Comparison of ENCODE assay signal across 1 cellular context in the genomic region with DNA sequence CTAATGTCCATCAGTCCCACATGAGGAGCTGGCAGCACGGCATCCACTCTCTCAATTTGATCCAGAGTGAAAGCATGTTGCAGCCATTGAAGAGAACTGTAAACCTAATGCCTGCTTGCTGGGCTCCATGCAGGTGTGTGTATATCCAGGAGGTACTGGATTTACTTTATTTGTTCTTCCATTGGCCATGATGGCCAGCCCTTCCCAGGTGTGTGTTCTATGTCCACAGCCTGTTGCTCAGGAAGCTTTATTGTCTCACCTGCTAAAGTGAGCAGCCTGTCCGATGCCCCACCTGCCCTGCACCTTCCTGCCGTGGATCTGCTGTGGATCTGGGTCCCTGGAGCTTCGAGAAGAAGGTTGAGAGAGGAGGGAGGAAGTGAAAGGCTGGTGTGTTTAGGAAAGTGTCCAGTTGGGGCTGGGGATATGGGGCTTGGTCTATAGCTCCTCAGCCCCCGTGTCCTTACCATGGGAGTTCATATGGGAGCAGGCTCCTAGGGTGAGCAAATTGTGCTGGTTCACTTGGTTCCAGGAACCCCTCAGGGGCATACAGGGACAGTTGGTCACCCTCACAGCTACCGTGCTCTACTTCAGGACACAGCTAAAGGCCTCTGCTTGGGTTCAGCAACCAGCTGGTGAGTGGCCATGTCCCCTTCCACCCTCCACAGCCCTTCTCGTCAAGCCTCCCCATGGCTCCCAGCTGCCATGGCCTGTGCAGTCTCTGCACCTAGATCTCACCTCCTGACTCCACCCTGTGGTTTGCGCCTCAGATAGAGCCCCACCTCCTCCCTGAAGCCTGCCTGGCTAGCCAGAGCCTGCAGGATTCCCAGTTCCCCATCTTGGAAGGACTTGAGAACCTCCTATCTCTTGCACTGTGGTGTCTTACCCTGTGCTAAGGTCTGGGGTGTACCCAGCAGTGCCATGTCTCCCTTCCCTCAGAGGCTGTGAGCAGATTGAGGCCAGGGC.
TF ChIP-seq lines count a peak whose summit lies in the region.

No MANE protein-coding gene starts in this region.

TF ChIP-seq in K562, 482 proteins besides CTCF, POLR2A, EP300 and RAD21:
- TF ChIP-seq GMEB1 (CRISPR knock-in tag; IDR thresholded peaks at IDR 0.05) (no peak), ZNF764 (CRISPR knock-in tag; IDR thresholded peaks at IDR 0.05; ENCODE audit: low read depth) (no peak), NCOA4 (IDR thresholded peaks at IDR 0.05; ENCODE audit: partially characterized antibody) (no peak), ZFP36 (IDR thresholded peaks at IDR 0.05; ENCODE audit: low read depth, low read length, partially characterized antibody) (peak; percentile 59), CCNT2 (IDR thresholded peaks at IDR 0.05; ENCODE audit: borderline replicate concordance, extremely low read depth, insufficient read length, low read depth, low read length) (no peak), CC2D1A (IDR thresholded peaks at IDR 0.05) (no peak), POLR2AphosphoS2 (IDR thresholded peaks at IDR 0.05; ENCODE audit: low read length) (no peak), ZNF280A (IDR thresholded peaks at IDR 0.05; ENCODE audit: low read depth, partially characterized antibody) (no peak), BCOR (IDR thresholded peaks at IDR 0.05) (no peak), ZNF436 (CRISPR knock-in tag; IDR thresholded peaks at IDR 0.05) (peak; percentile 67; the same call in 1 of the 2 replicates), TOE1 (IDR thresholded peaks at IDR 0.05; ENCODE audit: borderline replicate concordance) (no peak), TOE1 (CRISPR knock-in tag; IDR thresholded peaks at IDR 0.05; ENCODE audit: borderline replicate concordance, low read depth) (no peak), NFATC3 (IDR thresholded peaks at IDR 0.05) (no peak), ZNF717 (CRISPR knock-in tag; IDR thresholded peaks at IDR 0.05) (no peak), HIVEP1 (CRISPR knock-in tag; IDR thresholded peaks at IDR 0.05) (no peak), PML (IDR thresholded peaks at IDR 0.05; ENCODE audit: low read length) (no peak)
- TF ChIP-seq, protein P1, sequence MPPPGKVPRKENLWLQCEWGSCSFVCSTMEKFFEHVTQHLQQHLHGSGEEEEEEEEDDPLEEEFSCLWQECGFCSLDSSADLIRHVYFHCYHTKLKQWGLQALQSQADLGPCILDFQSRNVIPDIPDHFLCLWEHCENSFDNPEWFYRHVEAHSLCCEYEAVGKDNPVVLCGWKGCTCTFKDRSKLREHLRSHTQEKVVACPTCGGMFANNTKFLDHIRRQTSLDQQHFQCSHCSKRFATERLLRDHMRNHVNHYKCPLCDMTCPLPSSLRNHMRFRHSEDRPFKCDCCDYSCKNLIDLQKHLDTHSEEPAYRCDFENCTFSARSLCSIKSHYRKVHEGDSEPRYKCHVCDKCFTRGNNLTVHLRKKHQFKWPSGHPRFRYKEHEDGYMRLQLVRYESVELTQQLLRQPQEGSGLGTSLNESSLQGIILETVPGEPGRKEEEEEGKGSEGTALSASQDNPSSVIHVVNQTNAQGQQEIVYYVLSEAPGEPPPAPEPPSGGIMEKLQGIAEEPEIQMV (tag; conservative IDR thresholded peaks at IDR 0.05; ENCODE audit: low read depth), result no peak
TF ChIP-seq in K562: peak in this region for 2.
